ENCODE assay signal across 2 cellular contexts in the genomic region with DNA sequence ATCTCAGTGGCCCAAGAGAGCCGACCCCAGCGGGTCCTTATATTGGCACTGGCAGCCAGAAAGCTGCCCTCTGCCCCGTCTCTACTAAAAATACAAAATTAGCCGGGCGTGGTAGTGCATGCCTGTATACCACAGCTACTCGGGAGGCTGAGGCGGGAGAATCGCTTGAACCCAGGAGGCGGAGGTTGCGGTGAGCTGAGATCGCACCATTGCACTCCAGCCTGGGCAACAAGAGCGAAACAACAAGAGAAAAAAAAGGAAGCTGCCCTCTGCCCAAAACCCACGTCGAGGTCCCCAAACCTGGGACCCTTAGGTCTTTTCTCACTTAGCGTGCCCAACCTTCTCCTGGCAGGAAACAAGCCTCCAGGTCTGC. TPM values are rescaled to one million over a fixed set of nuclear protein-coding genes. Genes with fewer than 3 reads are reported as not detected.
DNase-seq lines count a peak whose midpoint lies in the region; ATAC-seq and TF ChIP-seq lines count a peak whose summit lies in the region.
"Not testable (repeated sequence)": the region's sequence is repeated elsewhere in the genome, so short reads cannot be mapped to it uniquely, and the experiment has no call there.

No MANE protein-coding gene starts in this region.

- H3K4me3 ChIP-seq in GM12875 (ENCODE audit: low read depth, low read length) = peak overlapping the region; percentile 76

- not testable (repeated sequence) for DNase-seq in left ventricle myocardium superior

- peak; percentile 3 for ATAC-seq in left ventricle myocardium superior

- intact Hi-C loops in left ventricle myocardium superior (cut with micrococcal nuclease) = not testable (repeated sequence)

- not testable (repeated sequence) for TF ChIP-seq CTCF in GM12875 (IDR thresholded peaks at IDR 0.05; ENCODE audit: borderline replicate concordance, insufficient read depth, low read depth, low read length)

RNA-seq across cellular contexts. Expression of gene GSTK1, which starts 0.9 kb away (rescaled TPM):
- total RNA-seq in left ventricle myocardium superior = 303 TPM

RNA-seq across cellular contexts. Expression of gene TMEM139, which starts 20.6 kb away (rescaled TPM):
- total RNA-seq in left ventricle myocardium superior = 20.3 TPM

RNA-seq across cellular contexts. Expression of gene CASP2, which starts 24.0 kb away (rescaled TPM):
- total RNA-seq in left ventricle myocardium superior = 12.6 TPM

RNA-seq across cellular contexts. Expression of gene TAS2R40, which starts 42.3 kb away (rescaled TPM):
- not detected for total RNA-seq in left ventricle myocardium superior

RNA-seq across cellular contexts. Expression of gene CLCN1, which starts 51.7 kb away (rescaled TPM):
- not detected for total RNA-seq in left ventricle myocardium superior
